Comparison of ENCODE assay signal across 27 cellular contexts in the genomic region with DNA sequence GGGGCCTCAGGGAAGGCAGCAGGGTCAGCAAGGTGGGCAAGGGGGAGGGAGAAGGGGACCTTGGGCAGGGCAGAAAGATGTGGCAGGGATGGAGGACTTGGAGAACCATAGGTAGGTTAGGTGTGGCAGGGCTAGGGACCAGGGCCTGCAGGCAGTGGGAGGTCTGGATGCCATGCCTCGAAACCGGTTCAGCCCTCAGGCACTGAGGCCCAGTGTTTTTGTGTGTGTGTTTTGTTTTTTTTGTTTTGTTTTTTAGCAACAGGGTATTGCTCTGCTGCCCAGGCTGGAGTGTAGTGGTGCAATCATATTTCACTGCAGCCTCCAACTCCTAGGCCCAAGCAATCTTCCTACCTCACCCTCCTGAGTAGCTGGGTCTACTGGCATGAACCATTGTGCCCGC.
"Had no signal": no experiment of that assay in that cellular context is flagged by ENCODE, and none has a peak within 500 bp of the region (broad histone marks: within the 10 kb centered on the region; RNA-seq: fewer than 3 reads in every experiment).

No MANE protein-coding gene starts in this region.

- H3K27ac ChIP-seq: heart left ventricle, left ventricle myocardium inferior, pancreas, prostate gland, sigmoid colon, spleen, transverse colon, upper lobe of right lung had no signal

- H3K27me3 Mint-ChIP-seq: stimulated activated naive CD8-positive, alpha-beta T cell treated with anti-CD3 and anti-CD28 coated beads, Interleukin-15, amount 100 ng/mL, for 72 hours had no signal

- DNase-seq: heart left ventricle; hypothalamus; immature natural killer cell; kidney; left colon; left ventricle myocardium inferior; midbrain; mucosa of descending colon; naive thymus-derived CD4-positive, alpha-beta T cell; nucleus accumbens; pancreas; retina; sigmoid colon; small intestine; spleen; stimulated activated CD4-positive, alpha-beta T cell treated with anti-CD3 and anti-CD28 coated beads, Interleukin-4, amount 100 ng/mL, for 24 hours; stimulated activated CD8-positive, alpha-beta memory T cell treated with anti-CD3 and anti-CD28 coated beads, Interleukin-4, amount 100 ng/mL, for 48 hours; stimulated activated naive CD4-positive, alpha-beta T cell treated with Interleukin-2 at 50 U/mL for 16 hours; stimulated activated naive CD8-positive, alpha-beta T cell treated with anti-CD3 and anti-CD28 coated beads, Interleukin-15, amount 100 ng/mL, for 72 hours; substantia nigra; transverse colon; upper lobe of right lung had no signal

- H3K9me3 Mint-ChIP-seq: immature natural killer cell; naive thymus-derived CD4-positive, alpha-beta T cell; natural killer cell treated with Interleukin-12 subunit alpha and Interleukin-12 subunit beta and Interleukin-15 and Interleukin-18, amount 100 ng/mL, for 72 hours; stimulated activated memory B cell treated with anti-CD40 and anti-IgM and Interleukin-4, amounts not matched to agents 10 μg/mL and 1 μg/mL and 100 μg/mL, for 72 hours; stimulated activated naive CD8-positive, alpha-beta T cell treated with anti-CD3 and anti-CD28 coated beads, Interleukin-15, amount 100 ng/mL, for 72 hours had no signal

- H3K36me3 ChIP-seq: heart left ventricle, left ventricle myocardium inferior, pancreas, prostate gland, sigmoid colon, spleen, transverse colon, upper lobe of right lung had no signal

- H3K4me3 ChIP-seq: heart left ventricle, left ventricle myocardium inferior, lung, mucosa of descending colon, pancreas, prostate gland, sigmoid colon, spleen, transverse colon, upper lobe of right lung had no signal

- H3K36me3 Mint-ChIP-seq: immature natural killer cell; naive thymus-derived CD4-positive, alpha-beta T cell; natural killer cell treated with Interleukin-12 subunit alpha and Interleukin-12 subunit beta and Interleukin-15 and Interleukin-18, amount 100 ng/mL, for 72 hours; stimulated activated memory B cell treated with anti-CD40 and anti-IgM and Interleukin-4, amounts not matched to agents 10 μg/mL and 1 μg/mL and 100 μg/mL, for 72 hours had no signal

- H3K27me3 ChIP-seq: heart left ventricle, pancreas, sigmoid colon, spleen, transverse colon, upper lobe of right lung had no signal

- H3K4me1 ChIP-seq: prostate gland, sigmoid colon, spleen, transverse colon had no signal

- ATAC-seq: heart left ventricle; left colon; mucosa of descending colon; naive thymus-derived CD4-positive, alpha-beta T cell; natural killer cell treated with Interleukin-12 subunit alpha and Interleukin-12 subunit beta and Interleukin-15 and Interleukin-18, amount 100 ng/mL, for 72 hours; pancreas; right cardiac atrium; stimulated activated memory B cell treated with anti-CD40 and anti-IgM and Interleukin-4, amounts not matched to agents 10 μg/mL and 1 μg/mL and 100 μg/mL, for 72 hours; stimulated activated naive CD8-positive, alpha-beta T cell treated with anti-CD3 and anti-CD28 coated beads, Interleukin-15, amount 100 ng/mL, for 72 hours; upper lobe of right lung had no signal

- H3K9me3 ChIP-seq: heart left ventricle, left ventricle myocardium inferior, mucosa of descending colon, pancreas, prostate gland, sigmoid colon, spleen, transverse colon, upper lobe of right lung had no signal

- H3K4me1 Mint-ChIP-seq: immature natural killer cell; naive thymus-derived CD4-positive, alpha-beta T cell; stimulated activated memory B cell treated with anti-CD40 and anti-IgM and Interleukin-4, amounts not matched to agents 10 μg/mL and 1 μg/mL and 100 μg/mL, for 72 hours; stimulated activated naive CD8-positive, alpha-beta T cell treated with anti-CD3 and anti-CD28 coated beads, Interleukin-15, amount 100 ng/mL, for 72 hours had no signal

- H3K27ac Mint-ChIP-seq: naive thymus-derived CD4-positive, alpha-beta T cell; stimulated activated memory B cell treated with anti-CD40 and anti-IgM and Interleukin-4, amounts not matched to agents 10 μg/mL and 1 μg/mL and 100 μg/mL, for 72 hours; stimulated activated naive CD8-positive, alpha-beta T cell treated with anti-CD3 and anti-CD28 coated beads, Interleukin-15, amount 100 ng/mL, for 72 hours had no signal

- H3K4me3 Mint-ChIP-seq: immature natural killer cell; naive thymus-derived CD4-positive, alpha-beta T cell; natural killer cell treated with Interleukin-12 subunit alpha and Interleukin-12 subunit beta and Interleukin-15 and Interleukin-18, amount 100 ng/mL, for 72 hours; stimulated activated memory B cell treated with anti-CD40 and anti-IgM and Interleukin-4, amounts not matched to agents 10 μg/mL and 1 μg/mL and 100 μg/mL, for 72 hours; stimulated activated naive CD8-positive, alpha-beta T cell treated with anti-CD3 and anti-CD28 coated beads, Interleukin-15, amount 100 ng/mL, for 72 hours had no signal
